8 cellular contexts compared by ENCODE assay signal in the genomic region with DNA sequence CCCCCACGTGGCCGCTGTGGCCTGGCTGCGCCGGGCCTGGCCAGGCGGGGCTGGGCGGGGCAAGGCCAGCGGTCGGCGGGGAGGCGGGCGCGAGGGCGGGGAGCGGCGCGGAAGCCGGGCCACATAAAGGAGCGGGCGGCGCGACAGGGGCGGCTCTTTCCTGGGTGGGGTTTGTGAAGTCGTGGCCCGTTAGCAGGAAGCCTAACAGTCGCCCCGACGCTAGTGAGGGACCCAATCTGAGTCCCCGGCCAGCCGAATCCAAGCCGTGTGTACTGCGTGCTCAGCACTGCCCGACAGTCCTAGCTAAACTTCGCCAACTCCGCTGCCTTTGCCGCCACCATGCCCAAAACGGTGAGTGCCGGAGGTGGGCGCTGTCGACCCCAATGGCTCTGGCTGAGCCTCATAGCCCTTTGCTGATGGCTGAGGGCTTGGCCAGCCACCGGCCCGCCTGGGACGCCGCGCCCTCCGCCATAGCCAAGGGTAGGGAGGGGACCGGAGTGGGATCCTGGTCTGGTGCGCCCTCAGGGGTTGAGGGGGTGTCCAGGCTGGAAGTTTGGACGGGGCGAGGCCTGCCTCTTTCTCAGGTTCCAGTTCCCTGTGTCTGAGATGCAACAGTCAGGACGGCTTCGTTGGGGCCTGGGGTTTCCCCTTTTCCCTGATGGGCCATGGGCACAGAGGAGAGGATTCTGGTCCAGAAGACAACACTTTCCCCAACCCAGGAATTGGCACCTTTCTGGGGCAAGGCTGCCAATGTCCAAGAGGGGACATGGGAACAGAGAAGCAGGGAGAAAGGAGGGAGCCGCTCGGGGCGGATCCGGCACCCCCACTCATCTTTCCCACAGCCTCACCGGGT. TPM values are rescaled to one million over a fixed set of nuclear protein-coding genes. Genes with fewer than 3 reads are reported as not detected.
DNase-seq lines count a peak whose midpoint lies in the region; ATAC-seq and TF ChIP-seq lines count a peak whose summit lies in the region.

A gene (plus strand): TSS at position 152 of the 853 bp plus-strand sequence. CDS start 188 bp downstream, at position 340.

- TF ChIP-seq CTCF in AG04450 (IDR thresholded peaks at IDR 0.05; ENCODE audit: low read depth, low read length) (peak; percentile 27; the same call in 1 of the 2 replicates), type B pancreatic cell (conservative IDR thresholded peaks at IDR 0.05) (peak; percentile 25)

- no peaks in the 10 kb centered on the region for H3K27me3 Mint-ChIP-seq in type B pancreatic cell

- peak within 1 kb of the TSS; percentile 46 for H3K18ac ChIP-seq in trophoblast cell (ENCODE audit: low read length)

- H3K36me3 ChIP-seq in SJCRH30 (peaks cover 5% of the 10 kb centered on the region; the same call in 1 of the 2 replicates), trophoblast cell (ENCODE audit: control insufficient read depth in 1 of 2, insufficient read depth in 2 of 2, low read length in 2 of 2) (no peaks in the 10 kb centered on the region)

- H2BK5ac ChIP-seq in trophoblast cell (ENCODE audit: low read depth, low read length, poor library complexity) = peak within 1 kb of the TSS; percentile 57

- peak within 1 kb of the TSS; percentile 73 for H3K27ac Mint-ChIP-seq in type B pancreatic cell

- no peaks in the 10 kb centered on the region for H3K4me1 ChIP-seq in SJCRH30
- H3K4me1 ChIP-seq in trophoblast cell (ENCODE audit: control insufficient read depth in 1 of 2, insufficient read depth in 2 of 2, low read length in 2 of 2) = peaks cover 0 to 3% of the 10 kb centered on the region in 2 experiments

- H3K4ac ChIP-seq in trophoblast cell (ENCODE audit: low read depth, low read length) = peak within 1 kb of the TSS; percentile 92

- H3K9me3 ChIP-seq in AG04450 (ENCODE audit: control insufficient read depth, insufficient read depth, low read length) (no peaks in the 10 kb centered on the region; the same call in 1 of the 2 replicates), SJCRH30 (replicated peaks) (no peaks in the 10 kb centered on the region), trophoblast cell (ENCODE audit: insufficient read depth, low read depth, low read length) (no peaks in the 10 kb centered on the region)

- no peak within 1 kb of the TSS for H2BK12ac ChIP-seq in trophoblast cell (ENCODE audit: low read length)

- H4K91ac ChIP-seq in trophoblast cell (ENCODE audit: low read depth, low read length) = peak within 1 kb of the TSS; percentile 63

- H4K8ac ChIP-seq in trophoblast cell (ENCODE audit: low read depth, low read length) = peak within 1 kb of the TSS; percentile 82

- H2AFZ ChIP-seq in trophoblast cell (ENCODE audit: insufficient read depth, low read length, poor library complexity) = peak within 1 kb of the TSS; percentile 48

- no CpG with 5 or more reads among the region's 56 CpGs for WGBS in trophoblast cell (ENCODE audit: extremely low coverage, insufficient coverage, insufficient read length)

- DNase-seq in AG04450 (ENCODE audit: low read depth, low spot score) = no peak
- DNase-seq in SJCRH30 = peak; percentile 72 to 79
- peak; percentile 83 for DNase-seq in activated naive CD4-positive, alpha-beta T cell treated with Interleukin-2 at 50 U/mL for 16 hours
- peak; percentile 71 for DNase-seq in glomerular visceral epithelial cell (ENCODE audit: extremely low spot score)
- DNase-seq in trophoblast cell = peak in 1 of 2 donors; percentile 29
- DNase-seq in type B pancreatic cell (ENCODE audit: extremely low spot score, unreplicated experiment) = peak; percentile 70

- H3K23ac ChIP-seq in trophoblast cell (ENCODE audit: low read length) = no peak within 1 kb of the TSS

- peak within 1 kb of the TSS; percentile 92 for H4K12ac ChIP-seq in trophoblast cell (ENCODE audit: low read depth, low read length)

- H3K4me3 ChIP-seq in AG04450 (ENCODE audit: low read depth, low read length) (peak within 1 kb of the TSS; percentile 77), SJCRH30 (peak within 1 kb of the TSS; percentile 73), trophoblast cell (ENCODE audit: low read depth, low read length) (peak within 1 kb of the TSS; percentile 92)

- H3K27me3 ChIP-seq in AG04450 (ENCODE audit: control insufficient read depth, insufficient read depth, low read length) (no peaks in the 10 kb centered on the region), SJCRH30 (no peaks in the 10 kb centered on the region), trophoblast cell (ENCODE audit: insufficient read depth, low read length) (no peaks in the 10 kb centered on the region)

- ATAC-seq in GM19025 (IDR thresholded peaks at IDR 0.05; ENCODE audit: low read depth, unreplicated experiment) = peak; percentile 80
- peak; percentile 86 for ATAC-seq in HG03280 (IDR thresholded peaks at IDR 0.05; ENCODE audit: unreplicated experiment)

- CTCF ChIA-PET in AG04450 (lab: Charles Lee) = no interaction called here

- no peaks in the 10 kb centered on the region for H3K4me1 Mint-ChIP-seq in type B pancreatic cell (ENCODE audit: unreplicated experiment)

- H2AK5ac ChIP-seq in trophoblast cell (ENCODE audit: low read length) = no peak within 1 kb of the TSS

- H3K79me2 ChIP-seq in trophoblast cell (ENCODE audit: control insufficient read depth, insufficient read depth, low read length, poor library complexity) = peaks cover 7% of the 10 kb centered on the region

- POLR2A ChIA-PET in AG04450 (lab: Yijun Ruan, JAX) = interaction anchor here (1.0 kb wide), 2 partner anchors 23 to 36 kb away, joined by 4 read pairs; no protein-coding TSS in a partner anchor

- H3K14ac ChIP-seq in trophoblast cell (ENCODE audit: low read length) = peak within 1 kb of the TSS; percentile 84

- peaks cover 10% of the 10 kb centered on the region for H3K79me1 ChIP-seq in trophoblast cell (ENCODE audit: low read length)

- peaks cover 7% of the 10 kb centered on the region for H3K9me3 Mint-ChIP-seq in type B pancreatic cell

- peak within 1 kb of the TSS; percentile 85 for H3K9ac ChIP-seq in trophoblast cell (ENCODE audit: low read length)

- peak within 1 kb of the TSS; percentile 86 for H3K4me3 Mint-ChIP-seq in type B pancreatic cell

- H2BK120ac ChIP-seq in trophoblast cell (ENCODE audit: insufficient read depth, low read length, poor library complexity) = peak within 1 kb of the TSS; percentile 11

- H3K27ac ChIP-seq in AG04450 (ENCODE audit: low read depth, low read length) = peak within 1 kb of the TSS; percentile 94
- H3K27ac ChIP-seq in SJCRH30 = peak within 1 kb of the TSS; percentile 98
- peak within 1 kb of the TSS; percentile 33 for H3K27ac ChIP-seq in trophoblast cell (ENCODE audit: low read depth, low read length)

- no peaks in the 10 kb centered on the region for H3K36me3 Mint-ChIP-seq in type B pancreatic cell

- H3K4me2 ChIP-seq in trophoblast cell (ENCODE audit: low read length) = peak within 1 kb of the TSS; percentile 88

RNA-seq across cellular contexts. Expression of the gene that starts here (rescaled TPM):
- polyA plus RNA-seq in AG04450 (2011; rRNA removed) = 484 and 493 TPM in 2 replicates
- 464 and 491 TPM in 2 replicates for polyA minus RNA-seq in AG04450 (2011; rRNA and poly(A)+ RNA removed)
- total RNA-seq in SJCRH30 (2014; rRNA removed; shearing (Covaris generic)) = 247 and 249 TPM in 2 replicates
- polyA plus RNA-seq in trophoblast cell (2013) = 117 and 123 TPM in 2 replicates
- total RNA-seq in type B pancreatic cell (ENCODE audit: low replicate concordance) = 16.7 and 80.7 TPM in 2 replicates

Comparison
In these comparisons a context has a peak if more than half of its experiments do, and no peak if none do; other contexts are left out.
1. H3K27ac ChIP-seq: peak in every context shown above with its lines; median percentile 98 in SJCRH30; 94 in AG04450; 33 in trophoblast cell.